9 cellular contexts compared by ENCODE assay signal in genomic region chr6:12014027-12014872, GRCh38. TPM values are rescaled to one million over a fixed set of nuclear protein-coding genes. Genes with fewer than 3 reads are reported as not detected.
DNase-seq lines count a peak whose midpoint lies in the region; ATAC-seq and TF ChIP-seq lines count a peak whose summit lies in the region.
"Had no signal": no experiment of that assay in that cellular context is flagged by ENCODE, and none has a peak within 500 bp of the region (broad histone marks: within the 10 kb centered on the region; RNA-seq: fewer than 3 reads in every experiment).

No MANE protein-coding gene starts in this region.

- no peak for ATAC-seq in HG03521 (IDR thresholded peaks at IDR 0.05; ENCODE audit: unreplicated experiment)

- H3K27me3 ChIP-seq in OCI-LY1 (ENCODE audit: insufficient read depth, low read length) (no peaks in the 10 kb centered on the region), ectodermal cell (ENCODE audit: control insufficient read depth, insufficient read depth, low read length, poor library complexity, severe bottlenecking) (peaks cover 13% of the 10 kb centered on the region), neural progenitor cell (peaks cover 11% of the 10 kb centered on the region)

- H2AFZ ChIP-seq in OCI-LY1 (ENCODE audit: low read length) (no peak overlapping the region), neural progenitor cell (replicated peaks) (no peak overlapping the region)

- H3K36me3 Mint-ChIP-seq in neural progenitor cell, result peaks cover 40% of the 10 kb centered on the region

- H3K4me1 ChIP-seq in OCI-LY1 (ENCODE audit: insufficient read depth, low read length, severe bottlenecking) (peaks cover 24% of the 10 kb centered on the region), ectodermal cell (ENCODE audit: control insufficient read depth, insufficient read depth, low read length) (peaks cover 9% of the 10 kb centered on the region), neural progenitor cell (peaks cover 26% of the 10 kb centered on the region)

- H3K27ac ChIP-seq in OCI-LY1 (ENCODE audit: low read depth, low read length, poor library complexity, severe bottlenecking) (no peak overlapping the region), ectodermal cell (ENCODE audit: insufficient read depth, low read depth, low read length, poor library complexity, severe bottlenecking) (no peak overlapping the region), neural progenitor cell (peak overlapping the region; percentile 92)

- peaks cover 61% of the 10 kb centered on the region for H3K79me2 ChIP-seq in OCI-LY1 (ENCODE audit: insufficient read depth, low read length)
- peaks cover 69% of the 10 kb centered on the region for H3K79me2 ChIP-seq in neural progenitor cell (ENCODE audit: low read depth)

- no peaks in the 10 kb centered on the region for H3F3A ChIP-seq in OCI-LY1 (ENCODE audit: insufficient read depth, low read length)
- H3F3A ChIP-seq in neural progenitor cell (ENCODE audit: low read depth), result peaks cover 38% of the 10 kb centered on the region

- WGBS in ectodermal cell, 2 experiments, result 85 to 87% methylated on average over 6 to 8 of the region's 8 CpGs

- H3K9me2 ChIP-seq in OCI-LY1 (ENCODE audit: low read depth, low read length), result no peaks in the 10 kb centered on the region

- no peaks in the 10 kb centered on the region for H4K20me1 ChIP-seq in OCI-LY1 (ENCODE audit: insufficient read depth, low read length)
- no peaks in the 10 kb centered on the region for H4K20me1 ChIP-seq in neural progenitor cell (ENCODE audit: low read depth)

- H3K27ac Mint-ChIP-seq in neural progenitor cell, result no peak overlapping the region

- H3K4me2 ChIP-seq in OCI-LY1 (ENCODE audit: low read length) (peak overlapping the region; percentile 96; the same call in 1 of the 2 replicates), neural progenitor cell (peak overlapping the region; percentile 88)

- H3K9ac ChIP-seq in OCI-LY1 (ENCODE audit: low read length), result no peak overlapping the region
- no peak overlapping the region for H3K9ac ChIP-seq in neural progenitor cell

- 0 out of 2 replicates have a peak, but pooled peaks cover 2% of the 10 kb centered on the region for H3K9me3 ChIP-seq in OCI-LY1 (ENCODE audit: low read length)
- H3K9me3 ChIP-seq in ectodermal cell (ENCODE audit: control insufficient read depth, low read length), result no peaks in the 10 kb centered on the region
- peaks cover 4% of the 10 kb centered on the region for H3K9me3 ChIP-seq in neural progenitor cell (ENCODE audit: low read depth)

- peaks cover 6% of the 10 kb centered on the region for H3K27me3 Mint-ChIP-seq in neural progenitor cell (ENCODE audit: insufficient read depth, low read depth)

- peak overlapping the region; percentile 99 for H3K4me3 ChIP-seq in OCI-LY1 (ENCODE audit: low read depth, low read length, poor library complexity, severe bottlenecking)
- peak overlapping the region; percentile 74 for H3K4me3 ChIP-seq in ectodermal cell (ENCODE audit: insufficient read depth, low read depth, low read length)
- peak overlapping the region; percentile 85 for H3K4me3 ChIP-seq in neural progenitor cell

- H3K4me1 Mint-ChIP-seq in neural progenitor cell, result peaks cover 26% of the 10 kb centered on the region

- TF ChIP-seq CTCF in OCI-LY1 (IDR thresholded peaks at IDR 0.05; ENCODE audit: low read length), result no peak
- TF ChIP-seq CTCF in neural progenitor cell (IDR thresholded peaks at IDR 0.05), result no peak

- peaks cover 7% of the 10 kb centered on the region for H3K9me3 Mint-ChIP-seq in neural progenitor cell

- peak overlapping the region; percentile 96 for H3K4me3 Mint-ChIP-seq in neural progenitor cell

- H3K36me3 ChIP-seq in OCI-LY1 (ENCODE audit: insufficient read depth, low read length) (peaks cover 55% of the 10 kb centered on the region), ectodermal cell (ENCODE audit: control insufficient read depth, insufficient read depth, low read length) (peaks cover 18% of the 10 kb centered on the region), neural progenitor cell (peaks cover 19% of the 10 kb centered on the region)

- DNase-seq in ELR (ENCODE audit: low read depth) (peak; percentile 93), neural progenitor cell (ENCODE audit: low spot score) (no peak), KG1 (lab: John Stamatoyannopoulos, UW) (no peak), NCI-H2029 (lab: John Stamatoyannopoulos, UW) (no peak)
- DNase-seq in activated naive CD4-positive, alpha-beta T cell (lab: John Stamatoyannopoulos, UW), result no peak
- DNase-seq: stimulated activated CD4-positive, alpha-beta T cell treated with anti-CD3 and anti-CD28 coated beads, Interleukin-2, amount 100 ng/mL, for 48 hours had no signal

RNA-seq across cellular contexts. Expression of gene HIVEP1, which starts 2.1 kb away (rescaled TPM):
- 20.9 TPM for polyA plus RNA-seq in ectodermal cell (2013, experiment 1 of 4)
- polyA plus RNA-seq in ectodermal cell (2013, experiment 2 of 4), result 19.2 TPM
- 15.3 TPM for polyA plus RNA-seq in ectodermal cell (2013, experiment 3 of 4)
- 18.5 TPM for polyA plus RNA-seq in ectodermal cell (2013, experiment 4 of 4)
- total RNA-seq in neural progenitor cell (ENCODE audit: low replicate concordance), result 21.6 and 23.3 TPM in 2 replicates
